In the genomic region with DNA sequence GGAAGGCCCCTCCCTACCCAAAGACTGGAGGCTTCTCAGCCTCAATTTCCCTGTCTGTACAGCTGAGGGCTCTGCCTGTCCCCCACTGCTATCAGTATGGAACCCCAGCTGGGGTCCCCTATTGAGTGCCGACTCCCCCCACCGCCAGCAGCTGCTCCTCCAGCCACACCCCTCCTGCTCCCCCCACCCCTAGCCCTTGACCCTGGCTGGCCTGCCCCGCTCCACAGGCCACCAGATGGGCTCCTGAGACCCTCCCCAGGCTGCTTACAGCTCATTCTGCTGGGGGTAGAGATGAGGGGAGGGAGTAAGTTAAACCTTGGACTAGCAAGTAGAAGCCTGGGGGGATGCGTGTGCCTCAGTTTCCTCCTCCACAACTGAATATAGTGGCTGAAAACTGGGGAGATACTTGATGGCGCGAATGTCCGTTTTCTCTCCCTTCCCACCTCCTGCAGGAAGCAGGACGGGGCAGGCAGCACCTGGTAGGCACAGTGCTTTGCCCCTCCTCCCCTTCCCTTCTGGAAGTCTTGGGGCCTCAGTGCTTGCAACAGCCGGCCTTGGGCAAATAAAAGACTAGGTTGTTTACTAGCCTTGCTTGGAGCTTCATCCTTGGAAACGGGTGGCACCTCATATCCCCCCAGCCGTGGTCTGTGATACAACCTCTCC, we compare ENCODE assay signal across 19 cellular contexts. TPM values are rescaled to one million over a fixed set of nuclear protein-coding genes. Genes with fewer than 3 reads are reported as not detected.
DNase-seq lines count a peak whose midpoint lies in the region; ATAC-seq, FAIRE-seq and TF ChIP-seq lines count a peak whose summit lies in the region.
"Had no signal": no experiment of that assay in that cellular context is flagged by ENCODE, and none has a peak within 500 bp of the region (broad histone marks: within the 10 kb centered on the region; RNA-seq: fewer than 3 reads in every experiment).

No MANE protein-coding gene starts in this region.

- H4K20me1 ChIP-seq in K562 (replicated peaks; ENCODE audit: control insufficient read depth, insufficient read depth, low read length) (no peaks in the 10 kb centered on the region), SK-N-SH (ENCODE audit: insufficient read depth) (no peaks in the 10 kb centered on the region)

- H3K9ac ChIP-seq in K562 (ENCODE audit: insufficient read depth in 1 of 2, low read depth in 2 of 2, low read length in 2 of 2) (no peak overlapping the region), SK-N-SH (no peak overlapping the region)

- H3K9me3 ChIP-seq in K562 (replicated peaks; ENCODE audit: control insufficient read depth, insufficient read depth, low read depth, low read length) (no peaks in the 10 kb centered on the region), SK-N-SH (no peaks in the 10 kb centered on the region)

- in situ Hi-C loops in K562 (cut with MboI), result no loop called here

- CTCF ChIA-PET in K562 (lab: Yijun Ruan, JAX; ENCODE audit: low intra/inter-chr PET ratio) (no interaction called here), SK-N-SH (lab: Yijun Ruan, JAX) (interaction anchor here (1.0 to 2.8 kb wide), 6 partner anchors 8 to 95 kb away, joined by 3 to 15 read pairs (median 4); no protein-coding TSS in a partner anchor)
- CTCF ChIA-PET in activated CD4-positive, alpha-beta T cell treated with anti-CD3 and anti-CD28 coated beads, Interleukin-2, amount 10 ng/mL, durations not matched to agents 7 days and 5 days (lab: Charles Lee), result interaction anchor here (1.1 to 1.4 kb wide), 2 partner anchors 10 to 23 kb away, joined by 3 read pairs; no protein-coding TSS in a partner anchor

- H2AFZ ChIP-seq in K562 (ENCODE audit: low read depth, low read length) (no peak overlapping the region), SK-N-SH (ENCODE audit: low read depth) (no peak overlapping the region)

- TF ChIP-seq RAD21 in K562 (CRISPR knock-in tag; conservative IDR thresholded peaks at IDR 0.05 in 1 of 2, IDR thresholded peaks at IDR 0.05 in 1 of 2) (no peak), SK-N-SH (IDR thresholded peaks at IDR 0.05; ENCODE audit: low read length) (no peak)

- H3F3A ChIP-seq in SK-N-SH (replicated peaks; ENCODE audit: insufficient read depth), result no peaks in the 10 kb centered on the region

- no peak overlapping the region for H3K27ac ChIP-seq in K562 (ENCODE audit: extremely low read depth, low read depth, low read length)
- H3K27ac ChIP-seq in layer of hippocampus (ENCODE audit: low read depth, low read length), result peak overlapping the region; percentile 99
- H3K27ac ChIP-seq in SK-N-SH (ENCODE audit: low read depth in 2 of 2, low read length in 1 of 2), result no peak overlapping the region
- H3K27ac ChIP-seq: SK-N-MC had no signal

- H3K36me3 Mint-ChIP-seq in activated CD4-positive, alpha-beta T cell treated with anti-CD3 and anti-CD28 coated beads, Interleukin-2, amount 10 ng/mL, durations not matched to agents 7 days and 5 days (ENCODE audit: low read depth), result peaks cover 11% of the 10 kb centered on the region

- H3K36me3 ChIP-seq in K562 (ENCODE audit: control insufficient read depth, insufficient read depth, low read length) (peaks cover 63% of the 10 kb centered on the region; the same call in 2 of the 3 replicates), SK-N-SH (replicated peaks in 1 of 2; ENCODE audit: control insufficient read depth in 1 of 2, insufficient read depth in 2 of 2, low read length in 1 of 2) (peaks cover 11 to 63% of the 10 kb centered on the region in 2 experiments)

- H3K27ac Mint-ChIP-seq in activated CD4-positive, alpha-beta T cell treated with anti-CD3 and anti-CD28 coated beads, Interleukin-2, amount 10 ng/mL, durations not matched to agents 7 days and 5 days, result no peak overlapping the region

- H3K9me1 ChIP-seq in K562 (ENCODE audit: control insufficient read depth, insufficient read depth, low read length), result peaks cover 5% of the 10 kb centered on the region

- no peaks in the 10 kb centered on the region for H3K4me1 Mint-ChIP-seq in activated CD4-positive, alpha-beta T cell treated with anti-CD3 and anti-CD28 coated beads, Interleukin-2, amount 10 ng/mL, durations not matched to agents 7 days and 5 days
- H3K4me1 Mint-ChIP-seq: CD14-positive monocyte had no signal

- H3K4me3 ChIP-seq in K562, result no peak overlapping the region
- no peak overlapping the region for H3K4me3 ChIP-seq in SK-N-SH (ENCODE audit: low read depth in 2 of 2, low read length in 1 of 2)
- H3K4me3 ChIP-seq: SK-N-MC had no signal

- FAIRE-seq in K562 (lab: Jason Lieb, UNC), result no peak
- FAIRE-seq: A204.1, GM12892, HepG2 had no signal

- WGBS in K562 (ENCODE audit: insufficient coverage, low coverage, missing lambda C conversion rate), result 92% methylated on average over 5 of the region's 11 CpGs
- WGBS in SK-N-SH (ENCODE audit: low lambda C conversion rate), result 95% methylated on average over 11 of the region's 11 CpGs

- H3K4me3 Mint-ChIP-seq in activated CD4-positive, alpha-beta T cell treated with anti-CD3 and anti-CD28 coated beads, Interleukin-2, amount 10 ng/mL, durations not matched to agents 7 days and 5 days, result no peak overlapping the region
- H3K4me3 Mint-ChIP-seq: CD14-positive monocyte had no signal

- H3K27me3 ChIP-seq in K562 (ENCODE audit: control insufficient read depth in 2 of 2, insufficient read depth in 2 of 2, low read length in 2 of 2) (no peaks in the 10 kb centered on the region; a peak in 1 of 5 replicates), layer of hippocampus (ENCODE audit: control insufficient read depth, insufficient read depth, low read length) (no peaks in the 10 kb centered on the region), SK-N-SH (ENCODE audit: insufficient read depth) (no peaks in the 10 kb centered on the region)

- intact Hi-C loops in K562 (cut with micrococcal nuclease), result no loop called here

- TSS peak; percentile 40 for BruUV-seq in K562 (replicated peaks; lab: Mats Ljungman, UMichigan)

- H3K79me2 ChIP-seq in K562 (ENCODE audit: control insufficient read depth, insufficient read depth, low read length), result no peaks in the 10 kb centered on the region
- H3K79me2 ChIP-seq in SK-N-SH (ENCODE audit: insufficient read depth), result no peaks in the 10 kb centered on the region

- DNase-seq in NCI-H510A (lab: John Stamatoyannopoulos, UW), result peak; percentile 37
- DNase-seq in NCI-H510A treated with DMSO at 0.1 percent for 48 hours (lab: John Stamatoyannopoulos, UW), result no peak
- no peak for DNase-seq in K562 (ENCODE audit: extremely low read depth in 1 of 4, low spot score in 3 of 4)
- no peak for DNase-seq in DMS153 (lab: John Stamatoyannopoulos, UW)
- DNase-seq in SK-N-SH, result no peak
- DNase-seq in RPMI8226, result no peak
- no peak for DNase-seq in activated CD4-positive, alpha-beta T cell treated with anti-CD3 and anti-CD28 coated beads, Interleukin-2, amount 10 ng/mL, durations not matched to agents 7 days and 5 days
- DNase-seq: COR-L47, DND-41, GDM1, GOT3, MM.1S, NCI-H1930 had no signal

- TF ChIP-seq EP300 in K562 (IDR thresholded peaks at IDR 0.05; ENCODE audit: low read length), result no peak
- no peak for TF ChIP-seq EP300 in SK-N-SH (IDR thresholded peaks at IDR 0.05; ENCODE audit: borderline replicate concordance in 1 of 2, low read depth in 1 of 2, low read length in 1 of 2)

- no peak for TF ChIP-seq POLR2A in K562 (conservative IDR thresholded peaks at IDR 0.05)

- peaks cover 0 to 14% of the 10 kb centered on the region in 2 experiments; a peak in 2 of 5 replicates for H3K4me1 ChIP-seq in K562 (replicated peaks in 1 of 2; ENCODE audit: control insufficient read depth in 2 of 2, insufficient read depth in 2 of 2, low read length in 2 of 2)
- no peaks in the 10 kb centered on the region for H3K4me1 ChIP-seq in SK-N-SH (ENCODE audit: control insufficient read depth in 1 of 2, insufficient read depth in 2 of 2, low read depth in 1 of 2, low read length in 1 of 2)

- POLR2A ChIA-PET in K562 (lab: Yijun Ruan, JAX), result interaction anchor here (0.5 to 1.5 kb wide), 4 partner anchors 13 to 150 kb away, joined by 3 read pairs; partner anchors contain the start of gene URM1
- POLR2A ChIA-PET in SK-N-SH (lab: Yijun Ruan, JAX), result no interaction called here
- POLR2A ChIA-PET in activated CD4-positive, alpha-beta T cell treated with anti-CD3 and anti-CD28 coated beads, Interleukin-2, amount 10 ng/mL, durations not matched to agents 7 days and 5 days (lab: Charles Lee), result no interaction called here

- H3K27me3 Mint-ChIP-seq in activated CD4-positive, alpha-beta T cell treated with anti-CD3 and anti-CD28 coated beads, Interleukin-2, amount 10 ng/mL, durations not matched to agents 7 days and 5 days, result no peaks in the 10 kb centered on the region

- no peaks in the 10 kb centered on the region for H3K9me3 Mint-ChIP-seq in activated CD4-positive, alpha-beta T cell treated with anti-CD3 and anti-CD28 coated beads, Interleukin-2, amount 10 ng/mL, durations not matched to agents 7 days and 5 days

- no peak for TF ChIP-seq CTCF in K562 (IDR thresholded peaks at IDR 0.05 in 2 of 3, conservative IDR thresholded peaks at IDR 0.05 in 1 of 3; ENCODE audit: insufficient read depth in 2 of 3, low read depth in 1 of 3, low read length in 3 of 3)
- no peak for TF ChIP-seq CTCF in SK-N-SH (IDR thresholded peaks at IDR 0.05)

- no peaks in the 10 kb centered on the region for H3K9me2 ChIP-seq in SK-N-SH

- ATAC-seq in K562, result no peak
- ATAC-seq: HepG2 had no signal

- H3K4me2 ChIP-seq in K562 (ENCODE audit: insufficient read depth, low read length), result no peak overlapping the region
- H3K4me2 ChIP-seq in SK-N-SH, result no peak overlapping the region

RNA-seq across cellular contexts. Expression of gene URM1, which starts 19.1 kb away (rescaled TPM):
- 21.1 and 48.4 TPM in 2 replicates for total RNA-seq in K562 (2011; cell fraction: chromatin; rRNA removed; ENCODE audit: low replicate concordance)
- 27.8 and 30.0 TPM in 2 replicates for total RNA-seq in K562 (2011; cell fraction: nucleolus; rRNA removed)
- total RNA-seq in K562 (2011; cell fraction: nucleoplasm; rRNA removed), result 33.7 and 46.3 TPM in 2 replicates
- total RNA-seq in K562 (2014; rRNA removed), result 53.3 and 68.0 TPM in 2 replicates
- 25.4 and 35.7 TPM in 2 replicates for total RNA-seq in K562 (2014; rRNA removed; fragmentation: Illumina TruSeq; extraction: Trizol)
- total RNA-seq in K562 (2015; rRNA removed; fragmentation: Illumina TruSeq; extraction: Trizol), result 33.7 and 37.3 TPM in 2 replicates
- total RNA-seq in K562 (2021), result 82.0 and 83.8 TPM in 2 replicates
- 57.0 and 74.4 TPM in 2 replicates for polyA plus RNA-seq in K562 (2011; rRNA removed)
- 67.6 and 87.3 TPM in 2 replicates for polyA plus RNA-seq in K562 (2011; cell fraction: cytosol; rRNA removed)
- 57.5 and 83.7 TPM in 2 replicates for polyA plus RNA-seq in K562 (2011; cell fraction: nucleus; rRNA removed)
- polyA plus RNA-seq in K562 (2012), result 87.7 and 104 TPM in 2 replicates
- polyA plus RNA-seq in K562 (2014; fragmentation: Illumina TruSeq; extraction: Trizol), result 88.9 and 90.6 TPM in 2 replicates
- polyA plus RNA-seq in K562 (2014; fragmentation: Nextera tagmentation; extraction: Ambion mirVana), result 10 to 100 TPM; 10.1 to 24.7 TPM
- polyA plus RNA-seq in K562 (2014; rRNA removed), result 72.1 and 81.3 TPM in 2 replicates
- polyA minus RNA-seq in K562 (2011; rRNA and poly(A)+ RNA removed), result 19.9 and 27.1 TPM in 2 replicates
- 25.8 and 28.1 TPM in 2 replicates for polyA minus RNA-seq in K562 (2011; cell fraction: cytosol; rRNA and poly(A)+ RNA removed)
- polyA minus RNA-seq in K562 (2011; cell fraction: nucleus; rRNA and poly(A)+ RNA removed), result 8.9 and 11.1 TPM in 2 replicates
- 58.9 and 61.5 TPM in 2 replicates for polyA plus RNA-seq in SK-N-SH (2012; rRNA removed)
- polyA plus RNA-seq in SK-N-SH (2012; cell fraction: cytosol; rRNA removed), result 45.3 and 50.0 TPM in 2 replicates
- 85.0 and 87.0 TPM in 2 replicates for polyA plus RNA-seq in SK-N-SH (2012; cell fraction: nucleus; rRNA removed)
- total RNA-seq in activated CD4-positive, alpha-beta T cell treated with anti-CD3 and anti-CD28 coated beads, Interleukin-2, amount 10 ng/mL, durations not matched to agents 7 days and 5 days, result 10 to 100 TPM; 65.1 to 78.1 TPM

RNA-seq across cellular contexts. Expression of gene CERCAM, which starts 30.4 kb away (rescaled TPM):
- total RNA-seq in K562 (2011; cell fraction: chromatin; rRNA removed; ENCODE audit: low replicate concordance), result 27.2 and 83.8 TPM in 2 replicates
- total RNA-seq in K562 (2011; cell fraction: nucleolus; rRNA removed), result 70.3 and 82.2 TPM in 2 replicates
- total RNA-seq in K562 (2011; cell fraction: nucleoplasm; rRNA removed), result 35.6 and 47.3 TPM in 2 replicates
- total RNA-seq in K562 (2014; rRNA removed), result 18.0 and 20.6 TPM in 2 replicates
- 4.2 and 5.0 TPM in 2 replicates for total RNA-seq in K562 (2014; rRNA removed; fragmentation: Illumina TruSeq; extraction: Trizol)
- 18.3 and 19.0 TPM in 2 replicates for total RNA-seq in K562 (2015; rRNA removed; fragmentation: Illumina TruSeq; extraction: Trizol)
- total RNA-seq in K562 (2021), result 22.2 and 24.0 TPM in 2 replicates
- 18.8 and 39.4 TPM in 2 replicates for polyA plus RNA-seq in K562 (2011; rRNA removed)
- polyA plus RNA-seq in K562 (2011; cell fraction: cytosol; rRNA removed), result 55.2 and 92.4 TPM in 2 replicates
- polyA plus RNA-seq in K562 (2011; cell fraction: nucleus; rRNA removed), result 56.0 and 58.6 TPM in 2 replicates
- polyA plus RNA-seq in K562 (2012), result 25.6 and 35.2 TPM in 2 replicates
- polyA plus RNA-seq in K562 (2014; fragmentation: Illumina TruSeq; extraction: Trizol), result 10.5 and 14.0 TPM in 2 replicates
- 1 to 10 TPM in 1 of 2 experiments, under 1 TPM in 1; 0.75 to 1.3 TPM for polyA plus RNA-seq in K562 (2014; fragmentation: Nextera tagmentation; extraction: Ambion mirVana)
- 21.9 and 26.4 TPM in 2 replicates for polyA plus RNA-seq in K562 (2014; rRNA removed)
- 10.7 and 11.9 TPM in 2 replicates for polyA minus RNA-seq in K562 (2011; rRNA and poly(A)+ RNA removed)
- 15.5 and 37.0 TPM in 2 replicates for polyA minus RNA-seq in K562 (2011; cell fraction: cytosol; rRNA and poly(A)+ RNA removed)
- 16.7 and 23.5 TPM in 2 replicates for polyA minus RNA-seq in K562 (2011; cell fraction: nucleus; rRNA and poly(A)+ RNA removed)
- polyA plus RNA-seq in SK-N-SH (2012; rRNA removed), result 128 and 131 TPM in 2 replicates
- polyA plus RNA-seq in SK-N-SH (2012; cell fraction: cytosol; rRNA removed), result 57.7 and 89.5 TPM in 2 replicates
- polyA plus RNA-seq in SK-N-SH (2012; cell fraction: nucleus; rRNA removed), result 87.1 and 115 TPM in 2 replicates
- under 1 TPM; 0.17 to 0.37 TPM for total RNA-seq in activated CD4-positive, alpha-beta T cell treated with anti-CD3 and anti-CD28 coated beads, Interleukin-2, amount 10 ng/mL, durations not matched to agents 7 days and 5 days

RNA-seq across cellular contexts. Expression of gene SLC27A4, which starts 50.0 kb away (rescaled TPM):
- total RNA-seq in K562 (2011; cell fraction: chromatin; rRNA removed; ENCODE audit: low replicate concordance), result 17.5 and 64.2 TPM in 2 replicates
- 92.4 and 92.8 TPM in 2 replicates for total RNA-seq in K562 (2011; cell fraction: nucleolus; rRNA removed)
- 47.7 and 49.9 TPM in 2 replicates for total RNA-seq in K562 (2011; cell fraction: nucleoplasm; rRNA removed)
- 22.6 and 36.7 TPM in 2 replicates for total RNA-seq in K562 (2014; rRNA removed)
- total RNA-seq in K562 (2014; rRNA removed; fragmentation: Illumina TruSeq; extraction: Trizol), result 6.1 and 8.1 TPM in 2 replicates
- total RNA-seq in K562 (2015; rRNA removed; fragmentation: Illumina TruSeq; extraction: Trizol), result 14.0 TPM in 2 replicates
- 31.6 and 35.7 TPM in 2 replicates for total RNA-seq in K562 (2021)
- polyA plus RNA-seq in K562 (2011; rRNA removed), result 7.9 and 9.1 TPM in 2 replicates
- 7.6 and 19.7 TPM in 2 replicates for polyA plus RNA-seq in K562 (2011; cell fraction: cytosol; rRNA removed)
- 19.2 and 31.8 TPM in 2 replicates for polyA plus RNA-seq in K562 (2011; cell fraction: nucleus; rRNA removed)
- polyA plus RNA-seq in K562 (2012), result 16.1 and 21.6 TPM in 2 replicates
- polyA plus RNA-seq in K562 (2014; fragmentation: Illumina TruSeq; extraction: Trizol), result 16.1 and 22.7 TPM in 2 replicates
- under 1 TPM; 0.25 to 0.92 TPM for polyA plus RNA-seq in K562 (2014; fragmentation: Nextera tagmentation; extraction: Ambion mirVana)
- 16.0 and 18.1 TPM in 2 replicates for polyA plus RNA-seq in K562 (2014; rRNA removed)
- polyA minus RNA-seq in K562 (2011; rRNA and poly(A)+ RNA removed), result 6.0 and 10.4 TPM in 2 replicates
- polyA minus RNA-seq in K562 (2011; cell fraction: cytosol; rRNA and poly(A)+ RNA removed), result 14.8 and 16.7 TPM in 2 replicates
- polyA minus RNA-seq in K562 (2011; cell fraction: nucleus; rRNA and poly(A)+ RNA removed), result 8.0 and 9.6 TPM in 2 replicates
- 17.9 and 24.1 TPM in 2 replicates for polyA plus RNA-seq in SK-N-SH (2012; rRNA removed)
- 10.2 and 15.9 TPM in 2 replicates for polyA plus RNA-seq in SK-N-SH (2012; cell fraction: cytosol; rRNA removed)
- polyA plus RNA-seq in SK-N-SH (2012; cell fraction: nucleus; rRNA removed), result 31.8 and 41.7 TPM in 2 replicates
- 10 to 100 TPM; 15.8 to 16.8 TPM for total RNA-seq in activated CD4-positive, alpha-beta T cell treated with anti-CD3 and anti-CD28 coated beads, Interleukin-2, amount 10 ng/mL, durations not matched to agents 7 days and 5 days
